Comparison of ENCODE assay signal across 10 cellular contexts in the genomic region with DNA sequence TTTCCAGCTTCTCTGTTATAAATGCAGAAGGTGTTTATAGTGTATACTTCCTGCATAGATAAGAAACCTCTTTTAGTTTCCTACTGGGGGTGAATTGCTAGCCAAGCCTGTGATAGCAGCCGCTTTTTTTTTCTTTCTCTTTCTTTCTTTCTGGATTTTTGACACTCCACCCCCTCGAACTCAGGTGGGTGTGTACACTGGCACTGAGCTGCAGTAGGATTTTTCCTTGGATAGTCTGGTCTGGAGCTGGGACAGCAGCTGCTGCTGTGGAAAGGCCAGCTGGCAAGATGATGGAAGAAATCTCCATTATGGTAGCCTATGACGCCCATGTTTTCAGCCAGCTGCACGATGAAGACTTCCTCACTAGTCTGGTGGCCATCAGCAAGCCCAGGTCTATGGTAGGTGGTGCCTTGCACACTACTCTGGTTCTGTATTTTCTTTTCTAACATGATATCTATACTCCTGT.
A peak's percentile ranks its signal among the peaks of the same experiment; 100 is the strongest.
DNase-seq lines count a peak whose midpoint lies in the region; ATAC-seq and TF ChIP-seq lines count a peak whose summit lies in the region.
"Had no signal": no experiment of that assay in that cellular context is flagged by ENCODE, and none has a peak within 500 bp of the region (broad histone marks: within the 10 kb centered on the region; RNA-seq: fewer than 3 reads in every experiment).

No MANE protein-coding gene starts in this region.

- 53 to 65% methylated on average over 4 of the region's 4 CpGs for WGBS in heart right ventricle, 2 donors

- peaks cover 27% of the 10 kb centered on the region for H3K4me1 Mint-ChIP-seq in activated T-cell treated with anti-CD3 and anti-CD28 coated beads, Interleukin-2, amount 50 U/mL, for 4 hours (ENCODE audit: low read depth)
- H3K4me1 Mint-ChIP-seq in stimulated activated memory B cell treated with anti-CD40 and anti-IgM and Interleukin-4, amounts not matched to agents 10 μg/mL and 1 μg/mL and 100 μg/mL, for 72 hours: peaks cover 39% of the 10 kb centered on the region

- H3K27me3 ChIP-seq in heart right ventricle: no peaks in the 10 kb centered on the region

- peak overlapping the region; percentile 71 for H3K4me3 Mint-ChIP-seq in activated T-cell treated with anti-CD3 and anti-CD28 coated beads, Interleukin-2, amount 50 U/mL, for 4 hours
- H3K4me3 Mint-ChIP-seq in stimulated activated memory B cell treated with anti-CD40 and anti-IgM and Interleukin-4, amounts not matched to agents 10 μg/mL and 1 μg/mL and 100 μg/mL, for 72 hours: no peak overlapping the region
- H3K4me3 Mint-ChIP-seq: dendritic cell treated with granulocyte-macrophage colony-stimulating factor and Interleukin-4, amounts not matched to agents 40 ng/mL and 50 ng/mL, for 4 days had no signal

- H3K36me3 ChIP-seq in heart right ventricle: no peaks in the 10 kb centered on the region

- no peak overlapping the region for H3K27ac ChIP-seq in heart right ventricle

- H3K9me3 Mint-ChIP-seq in activated T-cell treated with anti-CD3 and anti-CD28 coated beads, Interleukin-2, amount 50 U/mL, for 4 hours: no peaks in the 10 kb centered on the region
- H3K9me3 Mint-ChIP-seq in stimulated activated memory B cell treated with anti-CD40 and anti-IgM and Interleukin-4, amounts not matched to agents 10 μg/mL and 1 μg/mL and 100 μg/mL, for 72 hours: no peaks in the 10 kb centered on the region
- H3K9me3 Mint-ChIP-seq: dendritic cell treated with granulocyte-macrophage colony-stimulating factor and Interleukin-4, amounts not matched to agents 40 ng/mL and 50 ng/mL, for 4 days had no signal

- H3K4me3 ChIP-seq in heart right ventricle: peak overlapping the region in 2 of 10 donors; percentile 11 to 16

- TF ChIP-seq CTCF in heart right ventricle (IDR thresholded peaks at IDR 0.05): no peak

- intact Hi-C loops in heart right ventricle (cut with DNase I): no loop called here

- no peaks in the 10 kb centered on the region for H3K9me3 ChIP-seq in heart right ventricle

- no peak for DNase-seq in activated T-cell treated with anti-CD3 and anti-CD28 coated beads, Interleukin-2, amount 50 U/mL, for 4 hours
- no peak for DNase-seq in activated T-cell treated with anti-CD3 and anti-CD28 coated beads, Interleukin-2, amount 50 U/mL, for 1 hour
- DNase-seq in NCI-H748 treated with DMSO at 0.1 percent for 48 hours (lab: John Stamatoyannopoulos, UW): peak; percentile 69
- DNase-seq in heart right ventricle: peak in 1 of 2 donors; percentile 18
- DNase-seq in AG08396 (ENCODE audit: low spot score): no peak
- DNase-seq: activated CD8-positive, alpha-beta memory T cell treated with anti-CD3 and anti-CD28 coated beads for 24 hours had no signal

- no peaks in the 10 kb centered on the region for H3K27me3 Mint-ChIP-seq in activated T-cell treated with anti-CD3 and anti-CD28 coated beads, Interleukin-2, amount 50 U/mL, for 4 hours (ENCODE audit: low read depth)
- H3K27me3 Mint-ChIP-seq in stimulated activated memory B cell treated with anti-CD40 and anti-IgM and Interleukin-4, amounts not matched to agents 10 μg/mL and 1 μg/mL and 100 μg/mL, for 72 hours: no peaks in the 10 kb centered on the region
- H3K27me3 Mint-ChIP-seq: dendritic cell treated with granulocyte-macrophage colony-stimulating factor and Interleukin-4, amounts not matched to agents 40 ng/mL and 50 ng/mL, for 4 days had no signal

- peaks cover 0 to 8% (median 0%) of the 10 kb centered on the region in 9 donors for H3K4me1 ChIP-seq in heart right ventricle

- no peak for ATAC-seq in activated T-cell treated with anti-CD3 and anti-CD28 coated beads, Interleukin-2, amount 50 U/mL, for 4 hours
- ATAC-seq in heart right ventricle (peak in 7 of 8 donors; percentile 31 to 81 (median 60)), HG02870 (IDR thresholded peaks at IDR 0.05; ENCODE audit: unreplicated experiment) (no peak), HG03432 (IDR thresholded peaks at IDR 0.05; ENCODE audit: unreplicated experiment) (no peak)
- ATAC-seq in stimulated activated memory B cell treated with anti-CD40 and anti-IgM and Interleukin-4, amounts not matched to agents 10 μg/mL and 1 μg/mL and 100 μg/mL, for 72 hours: no peak

- peak overlapping the region; percentile 52 for H3K27ac Mint-ChIP-seq in stimulated activated memory B cell treated with anti-CD40 and anti-IgM and Interleukin-4, amounts not matched to agents 10 μg/mL and 1 μg/mL and 100 μg/mL, for 72 hours
- H3K27ac Mint-ChIP-seq: dendritic cell treated with granulocyte-macrophage colony-stimulating factor and Interleukin-4, amounts not matched to agents 40 ng/mL and 50 ng/mL, for 4 days had no signal

- peaks cover 2% of the 10 kb centered on the region for H3K36me3 Mint-ChIP-seq in activated T-cell treated with anti-CD3 and anti-CD28 coated beads, Interleukin-2, amount 50 U/mL, for 4 hours (ENCODE audit: insufficient read depth)
- peaks cover 15% of the 10 kb centered on the region for H3K36me3 Mint-ChIP-seq in stimulated activated memory B cell treated with anti-CD40 and anti-IgM and Interleukin-4, amounts not matched to agents 10 μg/mL and 1 μg/mL and 100 μg/mL, for 72 hours

Comparison
In these comparisons a context has a peak if more than half of its experiments do, and no peak if none do; other contexts are left out.
1. ATAC-seq: peak in heart right ventricle (7 of 8); none in activated T-cell treated with anti-CD3 and anti-CD28 coated beads, Interleukin-2, amount 50 U/mL, for 4 hours (0 of 2), stimulated activated memory B cell treated with anti-CD40 and anti-IgM and Interleukin-4, amounts not matched to agents 10 μg/mL and 1 μg/mL and 100 μg/mL, for 72 hours (single experiment), HG02870 (single experiment) and HG03432 (single experiment).